16 cellular contexts compared by ENCODE assay signal in genomic region chr7:23380556-23380955, GRCh38.
"Had no signal": no experiment of that assay in that cellular context is flagged by ENCODE, and none has a peak within 500 bp of the region (broad histone marks: within the 10 kb centered on the region; RNA-seq: fewer than 3 reads in every experiment).

No MANE protein-coding gene starts in this region.

- H3K27ac ChIP-seq: body of pancreas, heart right ventricle, neural progenitor cell, pancreas, upper lobe of right lung had no signal

- H3K36me3 ChIP-seq: heart right ventricle, pancreas, upper lobe of right lung had no signal

- H3K9me3 Mint-ChIP-seq: activated naive CD4-positive, alpha-beta T cell treated with anti-CD3 and anti-CD28 coated beads, Interleukin-2, amount 50 U/mL, for 24 hours; activated T-helper 2 cell treated with anti-CD3 and anti-CD28 coated beads, Interferon-gamma antibody, Interleukin-2, Interleukin-4, amounts not matched to agents 10 μg/mL and 5 μg/mL and 100 μg/mL, durations not matched to agents 14 hours and 24 hours and 36 hours; neural progenitor cell; stimulated activated naive CD8-positive, alpha-beta T cell treated with anti-CD3 and anti-CD28 coated beads, Interleukin-15, Interleukin-2, amounts not matched to agents 100 ng/mL and 50 ng/mL, for 24 hours had no signal

- H3K4me1 ChIP-seq: heart right ventricle, neural progenitor cell, pancreas, upper lobe of right lung had no signal

- DNase-seq: activated CD4-positive, alpha-beta T cell treated with anti-CD3 and anti-CD28 coated beads, Interleukin-2, amount 50 U/mL, for 1 hour; activated CD4-positive, CD25-positive, alpha-beta regulatory T cell; activated T-cell treated with anti-CD3 and anti-CD28 coated beads for 4 hours; body of pancreas; heart right ventricle; pancreas; stimulated activated CD4-positive, alpha-beta T cell treated with anti-CD3 and anti-CD28 coated beads, Interleukin-4, amount 100 ng/mL, for 1 hour; stimulated activated CD8-positive, alpha-beta memory T cell treated with anti-CD3 and anti-CD28 coated beads, Interleukin-4, amount 100 ng/mL, for 48 hours; T1000; upper lobe of right lung had no signal

- H3K27ac Mint-ChIP-seq: neural progenitor cell; stimulated activated naive CD8-positive, alpha-beta T cell treated with anti-CD3 and anti-CD28 coated beads, Interleukin-15, Interleukin-2, amounts not matched to agents 100 ng/mL and 50 ng/mL, for 24 hours had no signal

- FAIRE-seq: frontal cortex, keratinocyte, pancreas had no signal

- H3K4me3 ChIP-seq: body of pancreas, heart right ventricle, neural progenitor cell, pancreas, upper lobe of right lung had no signal

- H3K27me3 Mint-ChIP-seq: activated naive CD4-positive, alpha-beta T cell treated with anti-CD3 and anti-CD28 coated beads, Interleukin-2, amount 50 U/mL, for 24 hours had no signal

- H3K9me3 ChIP-seq: body of pancreas, heart right ventricle, pancreas, upper lobe of right lung had no signal

- H3K36me3 Mint-ChIP-seq: activated naive CD4-positive, alpha-beta T cell treated with anti-CD3 and anti-CD28 coated beads, Interleukin-2, amount 50 U/mL, for 24 hours had no signal

- H3K4me3 Mint-ChIP-seq: activated naive CD4-positive, alpha-beta T cell treated with anti-CD3 and anti-CD28 coated beads, Interleukin-2, amount 50 U/mL, for 24 hours; neural progenitor cell; stimulated activated naive CD8-positive, alpha-beta T cell treated with anti-CD3 and anti-CD28 coated beads, Interleukin-15, Interleukin-2, amounts not matched to agents 100 ng/mL and 50 ng/mL, for 24 hours had no signal

- ATAC-seq: body of pancreas, heart right ventricle, pancreas, upper lobe of right lung had no signal

- H3K27me3 ChIP-seq: body of pancreas, neural progenitor cell, pancreas, upper lobe of right lung had no signal
